In genomic region chr1:155009742-155010141, GRCh38 we compare ENCODE assay signal across 13 cellular contexts. TPM values are rescaled to one million over a fixed set of nuclear protein-coding genes. Genes with fewer than 3 reads are reported as not detected.
A peak's percentile ranks its signal among the peaks of the same experiment; 100 is the strongest.
DNase-seq lines count a peak whose midpoint lies in the region; ATAC-seq and TF ChIP-seq lines count a peak whose summit lies in the region.
"Had no signal": no experiment of that assay in that cellular context is flagged by ENCODE, and none has a peak within 500 bp of the region (broad histone marks: within the 10 kb centered on the region; RNA-seq: fewer than 3 reads in every experiment).

No MANE protein-coding gene starts in this region.

- TF ChIP-seq EP300 in sigmoid colon (IDR thresholded peaks at IDR 0.05): no peak

- H3K9me3 Mint-ChIP-seq in CD4-positive, CD25-positive, alpha-beta regulatory T cell: no peaks in the 10 kb centered on the region

- H3K4me3 Mint-ChIP-seq in CD4-positive, CD25-positive, alpha-beta regulatory T cell: peak overlapping the region; percentile 94 to 99 (median 94)

- H3K36me3 Mint-ChIP-seq in CD4-positive, CD25-positive, alpha-beta regulatory T cell: peaks cover 5% of the 10 kb centered on the region

- peaks cover 9% of the 10 kb centered on the region for H3K36me3 ChIP-seq in CD4-positive, CD25-positive, alpha-beta regulatory T cell (ENCODE audit: control insufficient read depth, insufficient read depth, low read length)
- H3K36me3 ChIP-seq in effector memory CD4-positive, alpha-beta T cell (ENCODE audit: control insufficient read depth, insufficient read depth, low read length): peaks cover 8% of the 10 kb centered on the region
- H3K36me3 ChIP-seq in sigmoid colon: peaks cover 0 to 9% (median 3%) of the 10 kb centered on the region in 4 donors

- no peak for DNase-seq in CD4-positive, CD25-positive, alpha-beta regulatory T cell
- DNase-seq in NB4 (ENCODE audit: low read depth) (peak; percentile 26), sigmoid colon (no peak), NCI-H128 (lab: John Stamatoyannopoulos, UW; ENCODE audit: unreplicated experiment) (no peak), HEK293T (ENCODE audit: extremely low spot score) (no peak)
- DNase-seq in effector memory CD4-positive, alpha-beta T cell: no peak
- DNase-seq: dermis blood vessel endothelial cell, DMS153, heart right ventricle, NCI-H187 treated with DMSO at 0.1 percent for 48 hours, T-helper 9 cell had no signal

- intact Hi-C loops in sigmoid colon (cut with DNase I): no loop called here

- CTCF ChIA-PET in HEK293T (lab: Yijun Ruan, JAX): no interaction called here

- 84 to 90% methylated on average over 5 of the region's 5 CpGs for WGBS in sigmoid colon, 2 donors

- H3K27ac Mint-ChIP-seq in CD4-positive, CD25-positive, alpha-beta regulatory T cell: peak overlapping the region; percentile 91 to 94 (median 93)

- POLR2A ChIA-PET in HEK293T (lab: Yijun Ruan, JAX): no interaction called here

- TF ChIP-seq POLR2A in NB4 (IDR thresholded peaks at IDR 0.05; ENCODE audit: extremely low read depth, insufficient read length) (no peak), sigmoid colon (IDR thresholded peaks at IDR 0.05) (no peak)

- H3K27me3 Mint-ChIP-seq in CD4-positive, CD25-positive, alpha-beta regulatory T cell: no peaks in the 10 kb centered on the region

- H3K4me1 Mint-ChIP-seq in CD4-positive, CD25-positive, alpha-beta regulatory T cell: peaks cover 17 to 86% (median 49%) of the 10 kb centered on the region in 4 donors

- no peak for ATAC-seq in CD4-positive, CD25-positive, alpha-beta regulatory T cell (ENCODE audit: low read depth in 2 of 2)
- ATAC-seq in HG02840 (IDR thresholded peaks at IDR 0.05; ENCODE audit: low FRiP score, unreplicated experiment) (no peak), GM21576 (IDR thresholded peaks at IDR 0.05; ENCODE audit: unreplicated experiment) (no peak)
- ATAC-seq: heart right ventricle had no signal

- no peaks in the 10 kb centered on the region for H3K9me3 ChIP-seq in CD4-positive, CD25-positive, alpha-beta regulatory T cell (ENCODE audit: control insufficient read depth in 2 of 2, low read length in 2 of 2)
- no peaks in the 10 kb centered on the region for H3K9me3 ChIP-seq in effector memory CD4-positive, alpha-beta T cell (ENCODE audit: control insufficient read depth, low read length)
- no peaks in the 10 kb centered on the region for H3K9me3 ChIP-seq in sigmoid colon
- H3K9me3 ChIP-seq: heart right ventricle had no signal

- TF ChIP-seq CTCF in NB4 (IDR thresholded peaks at IDR 0.05; ENCODE audit: low read depth, low read length) (no peak), sigmoid colon (IDR thresholded peaks at IDR 0.05) (no peak)

- H3K27me3 ChIP-seq in CD4-positive, CD25-positive, alpha-beta regulatory T cell (ENCODE audit: control insufficient read depth, insufficient read depth, low read length): no peaks in the 10 kb centered on the region
- no peaks in the 10 kb centered on the region for H3K27me3 ChIP-seq in effector memory CD4-positive, alpha-beta T cell (replicated peaks; ENCODE audit: control insufficient read depth, insufficient read depth, low read length, poor library complexity, severe bottlenecking)
- no peaks in the 10 kb centered on the region for H3K27me3 ChIP-seq in sigmoid colon
- H3K27me3 ChIP-seq: heart right ventricle had no signal

- H3K4me1 ChIP-seq in CD4-positive, CD25-positive, alpha-beta regulatory T cell (ENCODE audit: control insufficient read depth, insufficient read depth, low read length, poor library complexity, severe bottlenecking): peaks cover 100% of the 10 kb centered on the region
- peaks cover 90% of the 10 kb centered on the region for H3K4me1 ChIP-seq in effector memory CD4-positive, alpha-beta T cell (ENCODE audit: control insufficient read depth, insufficient read depth, low read length, poor library complexity, severe bottlenecking)
- H3K4me1 ChIP-seq in sigmoid colon: peaks cover 0 to 88% (median 71%) of the 10 kb centered on the region in 4 donors

- H3K27ac ChIP-seq in CD4-positive, CD25-positive, alpha-beta regulatory T cell (ENCODE audit: insufficient read depth, low read length, poor library complexity, severe bottlenecking): peak overlapping the region; percentile 84
- peak overlapping the region; percentile 77 for H3K27ac ChIP-seq in effector memory CD4-positive, alpha-beta T cell (ENCODE audit: insufficient read depth, low read length, poor library complexity, severe bottlenecking)
- H3K27ac ChIP-seq in sigmoid colon: peak overlapping the region; percentile 29 to 98 (median 97)

- peak overlapping the region; percentile 86 for H3K4me3 ChIP-seq in CD4-positive, CD25-positive, alpha-beta regulatory T cell (ENCODE audit: low read depth, low read length)
- H3K4me3 ChIP-seq in NB4 (ENCODE audit: low read depth, low read length) (peak overlapping the region; percentile 38), sigmoid colon (no peak overlapping the region)
- H3K4me3 ChIP-seq in effector memory CD4-positive, alpha-beta T cell (ENCODE audit: insufficient read depth, low read depth, low read length, poor library complexity, severe bottlenecking): peak overlapping the region; percentile 56

TF ChIP-seq in HEK293T, 16 proteins besides CTCF, POLR2A, EP300 and RAD21:
- TF ChIP-seq FOXA1 (IDR thresholded peaks at IDR 0.05) (no peak), L3MBTL2 (conservative IDR thresholded peaks at IDR 0.05) (no peak), ARNT (IDR thresholded peaks at IDR 0.05) (no peak), TARDBP (IDR thresholded peaks at IDR 0.05) (no peak), ELF4 (IDR thresholded peaks at IDR 0.05) (no peak), ZNF384 (IDR thresholded peaks at IDR 0.05) (no peak), CTBP1 (IDR thresholded peaks at IDR 0.05; ENCODE audit: borderline replicate concordance) (no peak), LEF1 (IDR thresholded peaks at IDR 0.05; ENCODE audit: borderline replicate concordance) (no peak), NFRKB (IDR thresholded peaks at IDR 0.05) (no peak), HDGF (IDR thresholded peaks at IDR 0.05; ENCODE audit: borderline replicate concordance) (no peak), SP1 (IDR thresholded peaks at IDR 0.05) (no peak), FOXM1 (IDR thresholded peaks at IDR 0.05; ENCODE audit: borderline replicate concordance) (no peak), BHLHE40 (IDR thresholded peaks at IDR 0.05; ENCODE audit: borderline replicate concordance) (no peak), FOXK2 (IDR thresholded peaks at IDR 0.05) (no peak), SUZ12 (IDR thresholded peaks at IDR 0.05) (no peak)
- TF ChIP-seq, protein P1, sequence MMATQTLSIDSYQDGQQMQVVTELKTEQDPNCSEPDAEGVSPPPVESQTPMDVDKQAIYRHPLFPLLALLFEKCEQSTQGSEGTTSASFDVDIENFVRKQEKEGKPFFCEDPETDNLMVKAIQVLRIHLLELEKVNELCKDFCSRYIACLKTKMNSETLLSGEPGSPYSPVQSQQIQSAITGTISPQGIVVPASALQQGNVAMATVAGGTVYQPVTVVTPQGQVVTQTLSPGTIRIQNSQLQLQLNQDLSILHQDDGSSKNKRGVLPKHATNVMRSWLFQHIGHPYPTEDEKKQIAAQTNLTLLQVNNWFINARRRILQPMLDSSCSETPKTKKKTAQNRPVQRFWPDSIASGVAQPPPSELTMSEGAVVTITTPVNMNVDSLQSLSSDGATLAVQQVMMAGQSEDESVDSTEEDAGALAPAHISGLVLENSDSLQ (IDR thresholded peaks at IDR 0.05): no peak

RNA-seq across cellular contexts. Expression of gene ZBTB7B, which starts 7.1 kb away (rescaled TPM):
- total RNA-seq in CD4-positive, CD25-positive, alpha-beta regulatory T cell: 68.0 TPM
- polyA plus RNA-seq in CD4-positive, CD25-positive, alpha-beta regulatory T cell: 1 to 10 TPM; 3.7 to 6.5 (median 5.3) TPM
- total RNA-seq in sigmoid colon: 10 to 100 TPM; 24.4 to 35.3 (median 29.5) TPM
- 100 to 1,000 TPM in 2 of 3 donors, 10 to 100 TPM in 1; 71.5 to 342 (median 141) TPM for polyA plus RNA-seq in sigmoid colon

RNA-seq across cellular contexts. Expression of gene LENEP, which starts 16.4 kb away (rescaled TPM):
- not detected for total RNA-seq in CD4-positive, CD25-positive, alpha-beta regulatory T cell
- polyA plus RNA-seq in CD4-positive, CD25-positive, alpha-beta regulatory T cell: not detected
- total RNA-seq in sigmoid colon: not detected
- polyA plus RNA-seq in sigmoid colon: under 1 TPM in 1 of 3 donors, not detected in 2; 0.39 TPM
- total RNA-seq: dermis blood vessel endothelial cell, heart right ventricle had no signal
- polyA plus RNA-seq: heart right ventricle had no signal

RNA-seq across cellular contexts. Expression of gene DCST2, which starts 23.8 kb away (rescaled TPM):
- total RNA-seq in CD4-positive, CD25-positive, alpha-beta regulatory T cell: 1.4 TPM
- not detected for polyA plus RNA-seq in CD4-positive, CD25-positive, alpha-beta regulatory T cell
- under 1 TPM in 3 of 4 donors, not detected in 1; 0.27 to 0.49 (median 0.36) TPM for total RNA-seq in sigmoid colon
- polyA plus RNA-seq in sigmoid colon: 1 to 10 TPM in 1 of 3 donors, not detected in 2; 2.0 TPM

RNA-seq across cellular contexts. Expression of gene DCST1, which starts 23.9 kb away (rescaled TPM):
- total RNA-seq in CD4-positive, CD25-positive, alpha-beta regulatory T cell: 0.32 TPM
- not detected for polyA plus RNA-seq in CD4-positive, CD25-positive, alpha-beta regulatory T cell
- under 1 TPM in 1 of 4 donors, not detected in 3; 0.16 TPM for total RNA-seq in sigmoid colon
- polyA plus RNA-seq in sigmoid colon: under 1 TPM in 1 of 3 donors, not detected in 2; 0.09 TPM
- total RNA-seq: dermis blood vessel endothelial cell, heart right ventricle had no signal

RNA-seq across cellular contexts. Expression of gene FLAD1, which starts 26.6 kb away (rescaled TPM):
- total RNA-seq in CD4-positive, CD25-positive, alpha-beta regulatory T cell: 39.1 TPM
- 10 to 100 TPM; 41.0 to 60.3 (median 44.0) TPM for polyA plus RNA-seq in CD4-positive, CD25-positive, alpha-beta regulatory T cell
- 10 to 100 TPM; 17.5 to 22.8 (median 18.5) TPM for total RNA-seq in sigmoid colon
- polyA plus RNA-seq in sigmoid colon: 10 to 100 TPM; 24.6 to 36.5 (median 27.7) TPM

Comparison
In these comparisons a context has a peak if more than half of its experiments do, and no peak if none do; other contexts are left out.
1. H3K4me3 ChIP-seq: peak in CD4-positive, CD25-positive, alpha-beta regulatory T cell (single experiment), NB4 (single experiment) and effector memory CD4-positive, alpha-beta T cell (single experiment); none in sigmoid colon (0 of 4).
2. Peak in every context shown above with its lines, with median percentiles within 50 percentile points of each other: H3K27ac ChIP-seq.